Comparison of ENCODE assay signal across 22 cellular contexts in the genomic region with DNA sequence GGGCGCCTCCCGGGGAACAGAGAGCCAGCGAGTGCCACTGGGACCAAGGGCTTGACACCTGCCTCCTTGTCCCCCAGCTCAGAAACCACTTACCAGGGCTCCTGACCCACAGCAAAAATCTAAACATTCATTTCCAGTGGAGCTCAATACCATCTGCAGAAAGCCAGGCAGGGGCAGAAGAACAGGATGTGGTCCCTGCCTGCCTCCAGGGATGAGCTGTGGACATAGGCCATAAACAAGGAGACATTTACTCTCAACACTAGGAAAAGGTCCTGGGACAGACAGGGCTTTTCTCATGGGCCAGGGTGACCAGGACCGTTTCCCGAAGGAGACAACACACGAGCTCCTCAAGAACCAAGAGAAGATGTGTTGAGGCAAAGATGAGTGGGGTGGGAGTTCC.
"Had no signal": no experiment of that assay in that cellular context is flagged by ENCODE, and none has a peak within 500 bp of the region (broad histone marks: within the 10 kb centered on the region; RNA-seq: fewer than 3 reads in every experiment).

No MANE protein-coding gene starts in this region.

- H3K9ac ChIP-seq: neural progenitor cell had no signal

- H3K4me3 ChIP-seq: adrenal gland, breast epithelium, esophagus squamous epithelium, heart left ventricle, lower lobe of right lung, neural progenitor cell, prostate gland had no signal

- H3K27me3 ChIP-seq: adrenal gland, breast epithelium, esophagus squamous epithelium, heart left ventricle, neural progenitor cell had no signal

- H3K4me3 Mint-ChIP-seq: activated naive CD8-positive, alpha-beta T cell; activated T-cell treated with anti-CD3 and anti-CD28 coated beads, Interleukin-2, amount 50 U/mL, for 24 hours; endodermal cell; naive thymus-derived CD8-positive, alpha-beta T cell; neural progenitor cell; stimulated activated naive CD8-positive, alpha-beta T cell treated with anti-CD3 and anti-CD28 coated beads, Interleukin-15, amount 100 ng/mL, for 72 hours; type B pancreatic cell had no signal

- H3K4me2 ChIP-seq: neural progenitor cell had no signal

- H3K27ac Mint-ChIP-seq: activated naive CD8-positive, alpha-beta T cell; activated T-cell treated with anti-CD3 and anti-CD28 coated beads, Interleukin-2, amount 50 U/mL, for 24 hours; activated T-helper 2 cell treated with anti-CD3 and anti-CD28 coated beads, Interferon-gamma antibody, Interleukin-2, Interleukin-4, amounts not matched to agents 10 μg/mL and 5 μg/mL and 100 μg/mL, durations not matched to agents 14 hours and 24 hours and 36 hours; endodermal cell; neural progenitor cell; stimulated activated naive CD8-positive, alpha-beta T cell treated with anti-CD3 and anti-CD28 coated beads, Interleukin-15, amount 100 ng/mL, for 72 hours; type B pancreatic cell had no signal

- H3K9me3 ChIP-seq: adrenal gland, breast epithelium, esophagus squamous epithelium, heart left ventricle, lower lobe of right lung, prostate gland had no signal

- ATAC-seq: lower lobe of right lung; naive thymus-derived CD8-positive, alpha-beta T cell; stimulated activated naive CD8-positive, alpha-beta T cell treated with anti-CD3 and anti-CD28 coated beads, Interleukin-15, amount 100 ng/mL, for 72 hours had no signal

- H2AFZ ChIP-seq: neural progenitor cell had no signal

- H3K4me1 ChIP-seq: neural progenitor cell, prostate gland had no signal

- H3K27ac ChIP-seq: lower lobe of right lung, neural progenitor cell had no signal

- H3K9me3 Mint-ChIP-seq: activated T-cell treated with anti-CD3 and anti-CD28 coated beads, Interleukin-2, amount 50 U/mL, for 24 hours; activated T-helper 2 cell treated with anti-CD3 and anti-CD28 coated beads, Interferon-gamma antibody, Interleukin-2, Interleukin-4, amounts not matched to agents 10 μg/mL and 5 μg/mL and 100 μg/mL, durations not matched to agents 14 hours and 24 hours and 36 hours; endodermal cell; naive thymus-derived CD8-positive, alpha-beta T cell; neural progenitor cell; stimulated activated naive CD8-positive, alpha-beta T cell treated with anti-CD3 and anti-CD28 coated beads, Interleukin-15, amount 100 ng/mL, for 72 hours; type B pancreatic cell had no signal

- H3K27me3 Mint-ChIP-seq: activated naive CD8-positive, alpha-beta T cell; activated T-cell treated with anti-CD3 and anti-CD28 coated beads, Interleukin-2, amount 50 U/mL, for 24 hours; stimulated activated naive CD8-positive, alpha-beta T cell treated with anti-CD3 and anti-CD28 coated beads, Interleukin-15, amount 100 ng/mL, for 72 hours; type B pancreatic cell had no signal

- H3K4me1 Mint-ChIP-seq: endodermal cell; stimulated activated naive CD8-positive, alpha-beta T cell treated with anti-CD3 and anti-CD28 coated beads, Interleukin-15, amount 100 ng/mL, for 72 hours had no signal

- H3K36me3 Mint-ChIP-seq: activated naive CD8-positive, alpha-beta T cell; naive thymus-derived CD8-positive, alpha-beta T cell had no signal

- H3K36me3 ChIP-seq: adrenal gland, breast epithelium, esophagus squamous epithelium, heart left ventricle, lower lobe of right lung, neural progenitor cell, prostate gland had no signal

- DNase-seq: activated CD4-positive, alpha-beta T cell treated with anti-CD3 and anti-CD28 coated beads for 1 hour; activated CD4-positive, alpha-beta T cell treated with anti-CD3 and anti-CD28 coated beads, Interleukin-2, amount 50 U/mL, for 1 hour; activated naive CD4-positive, alpha-beta T cell; activated T-cell treated with anti-CD3 and anti-CD28 coated beads, Interleukin-2, amount 50 U/mL, for 24 hours; adrenal gland; cortex of kidney; endodermal cell; esophagus squamous epithelium; islet precursor cell; lower lobe of right lung; naive thymus-derived CD8-positive, alpha-beta T cell; stimulated activated CD4-positive, alpha-beta T cell treated with anti-CD3 and anti-CD28 coated beads, Interleukin-12 subunit alpha, Interleukin-12 subunit beta, amount 100 ng/mL, for 4 hours; stimulated activated CD4-positive, alpha-beta T cell treated with anti-CD3 and anti-CD28 coated beads, Interleukin-4, amount 100 ng/mL, for 4 hours; stimulated activated naive CD8-positive, alpha-beta T cell treated with anti-CD3 and anti-CD28 coated beads, Interleukin-15, amount 100 ng/mL, for 72 hours; T-helper 9 cell had no signal
